ENCODE assay signal across 8 cellular contexts in genomic region chr5:52989025-52989780, GRCh38. TPM values are rescaled to one million over a fixed set of nuclear protein-coding genes. Genes with fewer than 3 reads are reported as not detected.
A peak's percentile ranks its signal among the peaks of the same experiment; 100 is the strongest.
DNase-seq lines count a peak whose midpoint lies in the region; ATAC-seq and TF ChIP-seq lines count a peak whose summit lies in the region.

TSS of gene ITGA2 (plus strand) at chr5:52989352. CDS start at chr5:52989469, 117 bp downstream.

- peak within 1 kb of the TSS; percentile 90 for H3K4me3 ChIP-seq in HUES6 (ENCODE audit: low read depth, low read length)
- H3K4me3 ChIP-seq in WERI-Rb-1 (ENCODE audit: low read depth, low read length), result peak within 1 kb of the TSS; percentile 58
- H3K4me3 ChIP-seq in duodenal mucosa (ENCODE audit: low read depth in 1 of 2, low read length in 2 of 2), result peak within 1 kb of the TSS; percentile 83 to 96
- H3K4me3 ChIP-seq in lower leg skin (ENCODE audit: low read depth, poor library complexity, severe bottlenecking), result peak within 1 kb of the TSS; percentile 64

- ATAC-seq in GM19395 (IDR thresholded peaks at IDR 0.05; ENCODE audit: unreplicated experiment), result peak; percentile 73

- H3K9ac ChIP-seq in HUES6 (ENCODE audit: low read length), result peak within 1 kb of the TSS; percentile 62
- peak within 1 kb of the TSS; percentile 77 to 86 for H3K9ac ChIP-seq in duodenal mucosa (ENCODE audit: low read depth in 1 of 2, low read length in 2 of 2)

- H3K27me3 ChIP-seq in HUES6 (ENCODE audit: control insufficient read depth, insufficient read depth, low read length) (peaks cover 46% of the 10 kb centered on the region), WERI-Rb-1 (ENCODE audit: insufficient read depth, low read depth, severe bottlenecking) (peaks cover 20% of the 10 kb centered on the region), duodenal mucosa (ENCODE audit: control insufficient read depth in 1 of 2, insufficient read depth in 2 of 2, low read length in 2 of 2) (no peaks in the 10 kb centered on the region)

- no peak within 1 kb of the TSS for H3K27ac ChIP-seq in HUES6 (ENCODE audit: low read depth, low read length)
- H3K27ac ChIP-seq in WERI-Rb-1, result no peak within 1 kb of the TSS
- H3K27ac ChIP-seq in duodenal mucosa (ENCODE audit: low read depth, low read length), result no peak within 1 kb of the TSS

- TF ChIP-seq POLR2A in lower leg skin (IDR thresholded peaks at IDR 0.05), result no peak

- no peaks in the 10 kb centered on the region for H3K4me1 ChIP-seq in HUES6 (ENCODE audit: control insufficient read depth, insufficient read depth, low read length)
- H3K4me1 ChIP-seq in duodenal mucosa (ENCODE audit: control insufficient read depth in 1 of 2, insufficient read depth in 2 of 2, low read length in 2 of 2), result peaks cover 20 to 21% of the 10 kb centered on the region in 2 donors

- no peaks in the 10 kb centered on the region for H3K36me3 ChIP-seq in HUES6 (ENCODE audit: control insufficient read depth, insufficient read depth, low read length)
- no peaks in the 10 kb centered on the region for H3K36me3 ChIP-seq in WERI-Rb-1
- H3K36me3 ChIP-seq in duodenal mucosa (ENCODE audit: control insufficient read depth in 1 of 2, insufficient read depth in 2 of 2, low read length in 2 of 2), result no peaks in the 10 kb centered on the region

- WGBS in lower leg skin, 2 donors, result 0% methylated on average over 26 to 43 of the region's 64 CpGs

- intact Hi-C loops in lower leg skin (cut with DNase I; ENCODE audit: low total_unique reads), result no loop called here

- DNase-seq in AG08395 (ENCODE audit: low spot score), result peak; percentile 55
- peak; percentile 58 for DNase-seq in WERI-Rb-1
- peak; percentile 27 to 89 for DNase-seq in lower leg skin (ENCODE audit: low spot score in 2 of 2)
- DNase-seq in stimulated activated naive CD4-positive, alpha-beta T cell treated with Interleukin-2 at 50 U/mL for 16 hours (lab: John Stamatoyannopoulos, UW), result peak; percentile 14
- DNase-seq in KG1 (lab: John Stamatoyannopoulos, UW), result no peak

- H3K9me3 ChIP-seq in HUES6 (ENCODE audit: control insufficient read depth, insufficient read depth, low read depth, low read length), result no peaks in the 10 kb centered on the region
- H3K9me3 ChIP-seq in WERI-Rb-1 (ENCODE audit: severe bottlenecking), result no peaks in the 10 kb centered on the region
- no peaks in the 10 kb centered on the region for H3K9me3 ChIP-seq in duodenal mucosa (ENCODE audit: control insufficient read depth in 1 of 2, low read length in 2 of 2)

- TF ChIP-seq CTCF in WERI-Rb-1 (IDR thresholded peaks at IDR 0.05; ENCODE audit: low read depth, low read length) (no peak), lower leg skin (IDR thresholded peaks at IDR 0.05) (no peak)

RNA-seq across cellular contexts. Expression of gene ITGA2, which starts in this region (rescaled TPM):
- 10 to 100 TPM; 28.6 to 36.7 (median 34.1) TPM for total RNA-seq in lower leg skin
